8 cellular contexts compared by ENCODE assay signal in genomic region chr19:54115071-54116063, GRCh38. TPM values are rescaled to one million over a fixed set of nuclear protein-coding genes. Genes with fewer than 3 reads are reported as not detected.
DNase-seq lines count a peak whose midpoint lies in the region; ATAC-seq, FAIRE-seq and TF ChIP-seq lines count a peak whose summit lies in the region.

Gene PRPF31 (plus strand): TSS chr19:54115754. CDS start chr19:54118279, 2,525 bp downstream.
Gene TFPT (minus strand): TSS chr19:54115657. CDS start chr19:54115269, 388 bp downstream.

- H3K4me2 ChIP-seq in OCI-LY3 (ENCODE audit: low read length): peak within 1 kb of the TSS; percentile 88
- H3K4me2 ChIP-seq in endothelial cell of umbilical vein (ENCODE audit: insufficient read depth, low read length): peak within 1 kb of the TSS; percentile 84

- H3K27ac ChIP-seq in OCI-LY3 (ENCODE audit: low read length) (peak within 1 kb of the TSS; percentile 75), endothelial cell of umbilical vein (ENCODE audit: insufficient read depth, low read depth, low read length) (peak within 1 kb of the TSS; percentile 73)

- H3K9me3 ChIP-seq in OCI-LY3 (ENCODE audit: insufficient read depth, low read length): no peaks in the 10 kb centered on the region
- no peaks in the 10 kb centered on the region for H3K9me3 ChIP-seq in endothelial cell of umbilical vein (replicated peaks; ENCODE audit: control insufficient read depth, insufficient read depth, low read length)

- H3K27me3 ChIP-seq in OCI-LY3 (ENCODE audit: low read depth, low read length) (no peaks in the 10 kb centered on the region), endothelial cell of umbilical vein (ENCODE audit: control insufficient read depth in 2 of 2, insufficient read depth in 2 of 2, low read length in 2 of 2) (no peaks in the 10 kb centered on the region)

- no peaks in the 10 kb centered on the region for H4K20me1 ChIP-seq in OCI-LY3 (ENCODE audit: insufficient read depth, low read length)
- no peaks in the 10 kb centered on the region for H4K20me1 ChIP-seq in endothelial cell of umbilical vein (replicated peaks; ENCODE audit: control insufficient read depth, extremely low read depth, insufficient read depth, low read length)

- H3K4me3 ChIP-seq in OCI-LY3 (ENCODE audit: low read length) (peak within 1 kb of the TSS; percentile 78), endothelial cell of umbilical vein (replicated peaks in 1 of 3; ENCODE audit: insufficient read depth in 1 of 3, low read depth in 1 of 3, low read length in 3 of 3) (peak within 1 kb of the TSS; percentile 51 to 81 (median 68))

- no peaks in the 10 kb centered on the region for H3K9me1 ChIP-seq in endothelial cell of umbilical vein (replicated peaks; ENCODE audit: control insufficient read depth, extremely low read depth, insufficient read depth, low read length)

- FAIRE-seq in endothelial cell of umbilical vein (lab: Jason Lieb, UNC): peak; percentile 97

- TF ChIP-seq CTCF in OCI-LY3 (IDR thresholded peaks at IDR 0.05; ENCODE audit: low read depth, low read length) (no peak), endothelial cell of umbilical vein (IDR thresholded peaks at IDR 0.05; ENCODE audit: extremely low read depth in 1 of 2, insufficient read depth in 1 of 2, low read depth in 1 of 2, low read length in 2 of 2) (no peak)

- H3K4me1 ChIP-seq in OCI-LY3 (ENCODE audit: low read length) (peaks cover 8% of the 10 kb centered on the region), endothelial cell of umbilical vein (ENCODE audit: control insufficient read depth, extremely low read depth, insufficient read depth, low read length) (peaks cover 7% of the 10 kb centered on the region)

- H3K9ac ChIP-seq in OCI-LY3 (ENCODE audit: low read length) (peak within 1 kb of the TSS; percentile 87), endothelial cell of umbilical vein (replicated peaks; ENCODE audit: extremely low read depth, insufficient read depth, low read length) (peak within 1 kb of the TSS; percentile 82)

- TSS peak; percentile 61 for BruUV-seq in endothelial cell of umbilical vein (replicated peaks; lab: Mats Ljungman, UMichigan)

- H3K79me2 ChIP-seq in OCI-LY3 (ENCODE audit: low read length) (peaks cover 43% of the 10 kb centered on the region), endothelial cell of umbilical vein (ENCODE audit: control insufficient read depth, insufficient read depth, low read length) (peaks cover 17% of the 10 kb centered on the region)

- TF ChIP-seq POLR2A in endothelial cell of umbilical vein (IDR thresholded peaks at IDR 0.05; ENCODE audit: low read depth, low read length): peak; percentile 71

- intact Hi-C loops in endothelial cell of umbilical vein (cut with micrococcal nuclease): loop anchor here (1.0 to 5.0 kb wide), 4 partner anchors 13 to 133 kb away; partner anchors contain the start of genes CNOT3, LENG1 and NDUFA3

- POLR2A ChIA-PET in endothelial cell of umbilical vein (lab: Charles Lee): interaction anchor here (0.7 to 2.1 kb wide), 4 partner anchors 8 to 86 kb away, joined by 3 to 13 read pairs (median 4); partner anchors contain the start of genes CNOT3 and MBOAT7

- peak; percentile 94 for DNase-seq in D341Med (ENCODE audit: low spot score)
- DNase-seq in HuH-7 (ENCODE audit: low spot score): peak; percentile 98
- DNase-seq in activated CD8-positive, alpha-beta memory T cell treated with anti-CD3 and anti-CD28 coated beads, Interleukin-2, amount 50 U/mL, for 48 hours: peak; percentile 97
- DNase-seq in endothelial cell of umbilical vein (ENCODE audit: low read depth, low spot score): peak; percentile 98
- DNase-seq in midbrain (lab: John Stamatoyannopoulos, UW): peak; percentile 98
- DNase-seq in stimulated activated CD8-positive, alpha-beta memory T cell treated with anti-CD3 and anti-CD28 coated beads, Interleukin-2, amount 100 ng/mL, for 1 hour (ENCODE audit: low read depth in 2 of 2): peak; percentile 91 to 95

- ATAC-seq in GM21515 (IDR thresholded peaks at IDR 0.05; ENCODE audit: unreplicated experiment): peak; percentile 78

- peak within 1 kb of the TSS; percentile 95 for H2AFZ ChIP-seq in OCI-LY3 (ENCODE audit: low read depth, low read length)
- peak within 1 kb of the TSS; percentile 70 for H2AFZ ChIP-seq in endothelial cell of umbilical vein (ENCODE audit: low read depth, low read length)

- H3K36me3 ChIP-seq in OCI-LY3 (replicated peaks; ENCODE audit: low read depth, low read length): peaks cover 22% of the 10 kb centered on the region
- peaks cover 7 to 13% of the 10 kb centered on the region in 2 experiments for H3K36me3 ChIP-seq in endothelial cell of umbilical vein (ENCODE audit: control insufficient read depth in 2 of 2, extremely low read depth in 1 of 2, insufficient read depth in 2 of 2, low read length in 2 of 2)

- CTCF ChIA-PET in endothelial cell of umbilical vein (lab: Charles Lee): interaction anchor here (0.7 to 1.7 kb wide), 7 partner anchors 8 to 307 kb away, joined by 3 to 5 read pairs (median 3); partner anchors contain the start of gene CNOT3

- dilution Hi-C loops in endothelial cell of umbilical vein (cut with MboI; ENCODE audit: extremely low pct_ligation_motif_present, low sequenced_read_pairs): no loop called here

TF ChIP-seq in endothelial cell of umbilical vein, 7 proteins besides CTCF, POLR2A, EP300 and RAD21:
- no peak for TF ChIP-seq GATA2 (IDR thresholded peaks at IDR 0.05; ENCODE audit: insufficient read depth, insufficient read length, low read depth, low read length)
- peak; percentile 64 for TF ChIP-seq POLR2AphosphoS5 (IDR thresholded peaks at IDR 0.05; ENCODE audit: insufficient read depth, low read depth, low read length)
- no peak for TF ChIP-seq EZH2 (IDR thresholded peaks at IDR 0.05; ENCODE audit: borderline replicate concordance, low read depth, low read length, severe bottlenecking)
- peak; percentile 39 for TF ChIP-seq MYC (IDR thresholded peaks at IDR 0.05; ENCODE audit: low read depth, low read length)

RNA-seq across cellular contexts. Expression of gene PRPF31, which starts in this region (rescaled TPM):
- total RNA-seq in endothelial cell of umbilical vein: 99.1 and 101 TPM in 2 replicates
- 70.8 and 76.2 TPM in 2 replicates for polyA plus RNA-seq in endothelial cell of umbilical vein
- polyA plus RNA-seq in endothelial cell of umbilical vein (2011; cell fraction: cytosol; rRNA removed): 73.3 and 76.7 TPM in 2 replicates
- polyA plus RNA-seq in endothelial cell of umbilical vein (2011; cell fraction: nucleus; rRNA removed): 101 and 118 TPM in 2 replicates
- 101 and 126 TPM in 2 replicates for polyA plus RNA-seq in endothelial cell of umbilical vein (2012)
- polyA minus RNA-seq in endothelial cell of umbilical vein: 45.0 and 45.8 TPM in 2 replicates
- 20.9 TPM for polyA minus RNA-seq in endothelial cell of umbilical vein (2011; cell fraction: cytosol; rRNA and poly(A)+ RNA removed)
- 23.8 and 24.5 TPM in 2 replicates for polyA minus RNA-seq in endothelial cell of umbilical vein (2011; cell fraction: nucleus; rRNA and poly(A)+ RNA removed)

RNA-seq across cellular contexts. Expression of gene TFPT, which starts in this region (rescaled TPM):
- total RNA-seq in endothelial cell of umbilical vein: 32.1 and 36.2 TPM in 2 replicates
- polyA plus RNA-seq in endothelial cell of umbilical vein: 28.3 and 29.3 TPM in 2 replicates
- polyA plus RNA-seq in endothelial cell of umbilical vein (2011; cell fraction: cytosol; rRNA removed): 22.5 and 26.8 TPM in 2 replicates
- polyA plus RNA-seq in endothelial cell of umbilical vein (2011; cell fraction: nucleus; rRNA removed): 10.5 and 11.7 TPM in 2 replicates
- polyA plus RNA-seq in endothelial cell of umbilical vein (2012): 24.4 and 39.7 TPM in 2 replicates
- 6.1 and 6.3 TPM in 2 replicates for polyA minus RNA-seq in endothelial cell of umbilical vein
- 4.1 TPM for polyA minus RNA-seq in endothelial cell of umbilical vein (2011; cell fraction: cytosol; rRNA and poly(A)+ RNA removed)
- 1.1 and 3.6 TPM in 2 replicates for polyA minus RNA-seq in endothelial cell of umbilical vein (2011; cell fraction: nucleus; rRNA and poly(A)+ RNA removed)

Comparison
In these comparisons a context has a peak if more than half of its experiments do, and no peak if none do; other contexts are left out.
1. Peak in every context shown above with its lines: DNase-seq, ATAC-seq, H3K4me3 ChIP-seq and H3K27ac ChIP-seq.